ENCODE assay signal across 17 cellular contexts in the genomic region with DNA sequence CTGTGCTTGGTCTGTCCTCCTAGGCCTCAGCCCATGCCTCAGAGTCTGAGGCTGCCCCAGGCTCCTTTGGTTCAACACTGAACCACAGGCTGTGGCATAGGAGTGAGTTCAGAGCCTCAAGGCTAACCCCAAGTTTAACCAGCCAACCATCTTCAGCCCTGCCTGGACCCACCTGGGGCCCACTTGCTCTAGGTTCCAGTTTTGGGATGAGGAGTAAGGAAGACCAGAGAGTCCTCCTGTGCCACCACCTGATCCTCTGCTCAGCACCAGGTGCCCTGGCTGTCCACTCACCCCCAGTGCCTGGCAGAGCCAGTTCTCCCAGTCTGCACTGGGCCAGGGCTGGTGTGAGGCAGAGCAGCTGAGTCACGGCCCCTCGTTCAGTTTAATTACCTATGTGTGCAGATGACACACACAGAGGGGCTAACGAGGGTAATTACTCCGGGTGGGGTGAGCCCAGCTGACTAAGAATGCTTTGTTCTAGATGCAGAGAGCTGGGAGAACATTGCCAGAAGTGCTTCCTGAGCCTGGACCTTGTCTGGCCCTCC. TPM values are rescaled to one million over a fixed set of nuclear protein-coding genes. Genes with fewer than 3 reads are reported as not detected.
DNase-seq lines count a peak whose midpoint lies in the region; ATAC-seq, FAIRE-seq and TF ChIP-seq lines count a peak whose summit lies in the region.
"Had no signal": no experiment of that assay in that cellular context is flagged by ENCODE, and none has a peak within 500 bp of the region (broad histone marks: within the 10 kb centered on the region; RNA-seq: fewer than 3 reads in every experiment).

No MANE protein-coding gene starts in this region.

- ATAC-seq in K562 (0 out of 3 replicates have a peak, but pooled peaks have one; percentile 31), mucosa of descending colon (peak; percentile 85), psoas muscle (no peak), HG02885 (IDR thresholded peaks at IDR 0.05; ENCODE audit: poor library complexity, unreplicated experiment) (no peak)
- ATAC-seq: left ventricle myocardium superior had no signal

- FAIRE-seq in K562 (lab: Jason Lieb, UNC) (no peak), GM12891 (lab: Jason Lieb, UNC) (no peak)
- FAIRE-seq: A204.1, H54 had no signal

- peak; percentile 28 for DNase-seq in NCI-H2029 (lab: John Stamatoyannopoulos, UW)
- DNase-seq in NCI-H2029 treated with DMSO at 0.1 percent for 48 hours (lab: John Stamatoyannopoulos, UW) = no peak
- no peak for DNase-seq in K562 (ENCODE audit: extremely low read depth in 1 of 4, low spot score in 3 of 4)
- no peak for DNase-seq in mucosa of descending colon
- DNase-seq in GM12891 (ENCODE audit: insufficient read length, low spot score) = no peak
- no peak for DNase-seq in psoas muscle
- DNase-seq: anterior cingulate cortex, colonic mucosa, esophagus squamous epithelium, left ventricle myocardium superior, NCI-H2171 had no signal

- WGBS in K562 (ENCODE audit: insufficient coverage, low coverage, missing lambda C conversion rate) = 11% methylated on average over 4 of the region's 4 CpGs
- WGBS in psoas muscle, 3 donors = 69 to 80% (median 71%) methylated on average over 4 of the region's 4 CpGs

- H3K27me3 ChIP-seq in K562 (ENCODE audit: control insufficient read depth in 2 of 2, insufficient read depth in 2 of 2, low read length in 2 of 2) = peaks cover 0 to 4% of the 10 kb centered on the region in 2 experiments; a peak in 1 of 5 replicates
- H3K27me3 ChIP-seq in psoas muscle (ENCODE audit: insufficient read depth in 3 of 3, low read length in 2 of 3) = peaks cover 0 to 5% (median 2%) of the 10 kb centered on the region in 3 donors
- H3K27me3 ChIP-seq: colonic mucosa, esophagus squamous epithelium had no signal

- H2AFZ ChIP-seq in K562 (ENCODE audit: low read depth, low read length) = no peak overlapping the region

- H3K36me3 ChIP-seq in HEK293 (ENCODE audit: control insufficient read depth in 2 of 2, insufficient read depth in 1 of 2, low read length in 2 of 2) = no peaks in the 10 kb centered on the region
- H3K36me3 ChIP-seq in K562 (ENCODE audit: control insufficient read depth, insufficient read depth, low read length) = no peaks in the 10 kb centered on the region
- no peaks in the 10 kb centered on the region for H3K36me3 ChIP-seq in mucosa of descending colon (ENCODE audit: low read depth)
- no peaks in the 10 kb centered on the region for H3K36me3 ChIP-seq in psoas muscle (ENCODE audit: insufficient read depth in 1 of 2, low read depth in 1 of 2)
- H3K36me3 ChIP-seq: colonic mucosa, esophagus squamous epithelium had no signal

- POLR2A ChIA-PET in HEK293 (lab: Yijun Ruan, JAX) = no interaction called here
- POLR2A ChIA-PET in K562 (lab: Yijun Ruan, JAX) = interaction anchor here (0.8 kb wide), 1 partner anchor 10 kb away, joined by 4 read pairs; no protein-coding TSS in a partner anchor

- no TSS peak for BruUV-seq in K562 (replicated peaks; lab: Mats Ljungman, UMichigan)

- H3K27ac ChIP-seq in HEK293 (ENCODE audit: extremely low read depth, low read depth, low read length) (no peak overlapping the region), K562 (ENCODE audit: extremely low read depth, low read depth, low read length) (no peak overlapping the region), psoas muscle (no peak overlapping the region)
- H3K27ac ChIP-seq: colonic mucosa, esophagus squamous epithelium had no signal

- intact Hi-C loops in K562 (cut with micrococcal nuclease) = loop anchor here (10.0 kb wide), 2 partner anchors 234 to 516 kb away; a partner anchor contains a TSS
- intact Hi-C loops in mucosa of descending colon (cut with DNase I, micrococcal nuclease) = no loop called here
- intact Hi-C loops in psoas muscle (cut with DNase I) = loop anchor here in 1 of 2 donors (10.0 kb wide), 1 partner anchor 506 kb away; no protein-coding TSS in a partner anchor

- no peak overlapping the region for H3K4me2 ChIP-seq in K562 (ENCODE audit: insufficient read depth, low read length)

- H3K9me1 ChIP-seq in K562 (ENCODE audit: control insufficient read depth, insufficient read depth, low read length) = no peaks in the 10 kb centered on the region

- TF ChIP-seq CTCF in HEK293 (tag by site-specific recombination; IDR thresholded peaks at IDR 0.05) (no peak), K562 (IDR thresholded peaks at IDR 0.05 in 2 of 3, conservative IDR thresholded peaks at IDR 0.05 in 1 of 3; ENCODE audit: insufficient read depth in 2 of 3, low read depth in 1 of 3, low read length in 3 of 3) (no peak), mucosa of descending colon (IDR thresholded peaks at IDR 0.05) (no peak), psoas muscle (IDR thresholded peaks at IDR 0.05) (no peak)

- CTCF ChIA-PET in HEK293 (lab: Yijun Ruan, JAX) (interaction anchor here (1.8 kb wide), 1 partner anchor 120 kb away, joined by 7 read pairs; no protein-coding TSS in a partner anchor), K562 (lab: Yijun Ruan, JAX; ENCODE audit: low intra/inter-chr PET ratio) (no interaction called here)

- in situ Hi-C loops in K562 (cut with MboI) = loop anchor here (10.0 kb wide), 1 partner anchor 96 kb away; no protein-coding TSS in a partner anchor

- no peaks in the 10 kb centered on the region for H3K79me2 ChIP-seq in K562 (ENCODE audit: control insufficient read depth, insufficient read depth, low read length)

- TF ChIP-seq RAD21 in K562 (CRISPR knock-in tag; conservative IDR thresholded peaks at IDR 0.05 in 1 of 2, IDR thresholded peaks at IDR 0.05 in 1 of 2) = no peak

- no peak for TF ChIP-seq EP300 in K562 (IDR thresholded peaks at IDR 0.05; ENCODE audit: low read length)

- no peak for TF ChIP-seq POLR2A in K562 (conservative IDR thresholded peaks at IDR 0.05)
- no peak for TF ChIP-seq POLR2A in GM12891 (IDR thresholded peaks at IDR 0.05; ENCODE audit: low read depth, low read length)

- H3K4me3 ChIP-seq in HEK293 (ENCODE audit: low read depth, low read length) (no peak overlapping the region), K562 (no peak overlapping the region), mucosa of descending colon (no peak overlapping the region), psoas muscle (no peak overlapping the region)
- H3K4me3 ChIP-seq: colonic mucosa, esophagus squamous epithelium had no signal

- H3K4me1 ChIP-seq in HEK293 (ENCODE audit: control insufficient read depth, insufficient read depth, low read length) = no peaks in the 10 kb centered on the region
- H3K4me1 ChIP-seq in K562 (replicated peaks in 1 of 2; ENCODE audit: control insufficient read depth in 2 of 2, insufficient read depth in 2 of 2, low read length in 2 of 2) = peaks cover 3 to 15% of the 10 kb centered on the region in 2 experiments; a peak in 4 of 5 replicates
- H3K4me1 ChIP-seq in mucosa of descending colon (ENCODE audit: low read depth) = no peaks in the 10 kb centered on the region
- H3K4me1 ChIP-seq in psoas muscle = no peaks in the 10 kb centered on the region
- H3K4me1 ChIP-seq: colonic mucosa had no signal

- no peaks in the 10 kb centered on the region for H3K9me3 ChIP-seq in HEK293 (ENCODE audit: control insufficient read depth, insufficient read depth, low read depth, low read length)
- no peaks in the 10 kb centered on the region for H3K9me3 ChIP-seq in K562 (replicated peaks; ENCODE audit: control insufficient read depth, insufficient read depth, low read depth, low read length)
- no peaks in the 10 kb centered on the region for H3K9me3 ChIP-seq in mucosa of descending colon
- peaks cover 3% of the 10 kb centered on the region for H3K9me3 ChIP-seq in psoas muscle
- H3K9me3 ChIP-seq: colonic mucosa, esophagus squamous epithelium had no signal

- no peak overlapping the region for H3K9ac ChIP-seq in K562 (ENCODE audit: insufficient read depth in 1 of 2, low read depth in 2 of 2, low read length in 2 of 2)

- H4K20me1 ChIP-seq in K562 (replicated peaks; ENCODE audit: control insufficient read depth, insufficient read depth, low read length) = no peaks in the 10 kb centered on the region; the same call in 1 of the 2 replicates

RNA-seq across cellular contexts. Expression of a gene that starts 12.0 kb away (rescaled TPM):
- total RNA-seq in K562 (2011; cell fraction: chromatin; rRNA removed; ENCODE audit: low replicate concordance) = 1.1 TPM in 2 replicates
- 0.33 and 0.66 TPM in 2 replicates for total RNA-seq in K562 (2011; cell fraction: nucleolus; rRNA removed)
- total RNA-seq in K562 (2011; cell fraction: nucleoplasm; rRNA removed) = 0.46 and 0.59 TPM in 2 replicates
- total RNA-seq in K562 (2014; rRNA removed) = 0.08 and 0.27 TPM in 2 replicates
- total RNA-seq in K562 (2014; rRNA removed; fragmentation: Illumina TruSeq; extraction: Trizol) = 0.15 TPM in 1 of 2 replicates, not detected in the other
- total RNA-seq in K562 (2015; rRNA removed; fragmentation: Illumina TruSeq; extraction: Trizol) = 0.14 and 0.19 TPM in 2 replicates
- 0.29 and 0.34 TPM in 2 replicates for total RNA-seq in K562 (2021)
- 0.25 and 0.37 TPM in 2 replicates for polyA plus RNA-seq in K562 (2011; rRNA removed)
- polyA plus RNA-seq in K562 (2011; cell fraction: cytosol; rRNA removed) = 0.24 and 0.46 TPM in 2 replicates
- polyA plus RNA-seq in K562 (2011; cell fraction: nucleus; rRNA removed) = 1.2 and 1.7 TPM in 2 replicates
- polyA plus RNA-seq in K562 (2012) = 0.29 and 0.48 TPM in 2 replicates
- 0.13 and 0.24 TPM in 2 replicates for polyA plus RNA-seq in K562 (2014; fragmentation: Illumina TruSeq; extraction: Trizol)
- under 1 TPM; 0.11 to 0.13 TPM for polyA plus RNA-seq in K562 (2014; fragmentation: Nextera tagmentation; extraction: Ambion mirVana)
- polyA plus RNA-seq in K562 (2014; rRNA removed) = 0.23 and 0.25 TPM in 2 replicates
- 0.21 TPM in 2 replicates for polyA minus RNA-seq in K562 (2011; rRNA and poly(A)+ RNA removed)
- 0.48 TPM in 1 of 2 replicates, not detected in the other for polyA minus RNA-seq in K562 (2011; cell fraction: cytosol; rRNA and poly(A)+ RNA removed)
- 0.40 and 0.44 TPM in 2 replicates for polyA minus RNA-seq in K562 (2011; cell fraction: nucleus; rRNA and poly(A)+ RNA removed)
- 1 to 10 TPM in 1 of 3 donors, under 1 TPM in 2; 0.32 to 1.9 (median 0.72) TPM for total RNA-seq in mucosa of descending colon
- polyA plus RNA-seq in GM12891 (2012; ENCODE audit: low read depth, missing spikeins) = 0.55 TPM
- not detected for total RNA-seq in psoas muscle
- not detected for polyA plus RNA-seq in psoas muscle
- total RNA-seq: LHCN-M2 had no signal
- polyA plus RNA-seq: neural cell had no signal

RNA-seq across cellular contexts. Expression of a gene that starts 45.0 kb away (rescaled TPM):
- total RNA-seq in K562 (2011; cell fraction: chromatin; rRNA removed; ENCODE audit: low replicate concordance) = 33.8 and 58.3 TPM in 2 replicates
- total RNA-seq in K562 (2011; cell fraction: nucleolus; rRNA removed) = 34.2 and 42.5 TPM in 2 replicates
- 41.9 and 43.4 TPM in 2 replicates for total RNA-seq in K562 (2011; cell fraction: nucleoplasm; rRNA removed)
- total RNA-seq in K562 (2014; rRNA removed) (2.9 and 3.5 TPM in 2 replicates), K562 (2014; rRNA removed; fragmentation: Illumina TruSeq; extraction: Trizol) (2.0 and 2.9 TPM in 2 replicates), K562 (2015; rRNA removed; fragmentation: Illumina TruSeq; extraction: Trizol) (1.4 and 2.1 TPM in 2 replicates), K562 (2021) (4.6 and 4.9 TPM in 2 replicates), mucosa of descending colon (10 to 100 TPM in 2 of 3 donors, 1 to 10 TPM in 1; 9.3 to 25.9 (median 12.5) TPM), psoas muscle (1 to 10 TPM; 1.1 to 3.9 (median 2.8) TPM)
- polyA plus RNA-seq in K562 (2011; rRNA removed) (15.4 and 17.3 TPM in 2 replicates), K562 (2014; fragmentation: Illumina TruSeq; extraction: Trizol) (4.0 and 4.5 TPM in 2 replicates), K562 (2014; fragmentation: Nextera tagmentation; extraction: Ambion mirVana) (under 1 TPM; 0.17 to 0.48 TPM), K562 (2014; rRNA removed) (2.7 and 3.6 TPM in 2 replicates), psoas muscle (under 1 TPM; 0.39 to 0.98 (median 0.78) TPM)
- 9.1 and 23.9 TPM in 2 replicates for polyA plus RNA-seq in K562 (2011; cell fraction: cytosol; rRNA removed)
- 18.2 and 38.1 TPM in 2 replicates for polyA plus RNA-seq in K562 (2011; cell fraction: nucleus; rRNA removed)
- polyA plus RNA-seq in K562 (2012) = 3.8 and 12.5 TPM in 2 replicates
- 19.8 and 20.3 TPM in 2 replicates for polyA minus RNA-seq in K562 (2011; rRNA and poly(A)+ RNA removed)
- 7.5 and 11.4 TPM in 2 replicates for polyA minus RNA-seq in K562 (2011; cell fraction: cytosol; rRNA and poly(A)+ RNA removed)
- 24.1 and 28.3 TPM in 2 replicates for polyA minus RNA-seq in K562 (2011; cell fraction: nucleus; rRNA and poly(A)+ RNA removed)
- 9.9 TPM for polyA plus RNA-seq in GM12891 (2012; ENCODE audit: low read depth, missing spikeins)
- total RNA-seq: LHCN-M2 had no signal

Comparison
In these comparisons a context has a peak if more than half of its experiments do, and no peak if none do; other contexts are left out.
1. ATAC-seq: peak in K562 (single experiment) and mucosa of descending colon (single experiment); none in psoas muscle (0 of 4) and HG02885 (single experiment).